In the genomic region with DNA sequence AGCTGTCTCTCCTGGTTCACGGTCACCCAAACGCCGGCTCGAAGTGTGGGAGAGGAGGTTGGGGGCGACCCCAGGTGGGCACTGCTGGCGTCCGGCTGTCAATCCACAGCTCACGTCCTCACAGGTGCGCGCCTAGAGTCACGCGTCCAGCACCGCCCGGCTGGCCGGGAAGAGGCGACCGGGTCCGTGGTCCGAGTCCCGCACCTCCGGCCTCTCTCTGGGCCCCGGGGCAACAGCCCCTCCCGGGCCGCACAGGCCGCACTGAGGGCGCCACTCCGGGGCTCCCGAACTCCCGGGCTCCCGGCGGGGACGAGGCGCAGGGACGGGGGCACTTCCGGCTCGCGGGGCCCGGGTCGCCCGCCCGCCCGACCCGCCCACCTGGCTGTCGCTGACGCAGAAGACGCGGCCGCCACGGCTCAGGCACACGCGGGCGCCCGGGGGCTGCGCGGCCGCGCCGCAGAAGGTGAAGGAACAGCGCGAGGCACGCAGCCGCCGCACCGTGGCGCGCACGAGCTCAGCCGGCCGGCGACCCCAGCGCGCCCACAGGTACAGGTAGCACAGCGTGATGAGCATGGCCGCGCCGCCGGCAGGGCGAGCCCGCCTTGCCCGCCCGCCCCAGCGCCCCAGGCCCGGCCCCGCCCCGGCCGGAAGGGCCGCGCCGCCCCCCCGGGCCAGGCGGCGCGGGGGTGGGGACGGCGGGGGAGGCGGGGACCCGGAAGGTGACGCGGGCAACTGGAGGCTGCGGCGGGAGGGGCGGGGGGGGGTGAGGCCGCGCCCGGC, we compare ENCODE assay signal across 1 cellular context.
TF ChIP-seq lines count a peak whose summit lies in the region.

A gene (minus strand): TSS at position 604 of the 780 bp plus-strand sequence. CDS start 31 bp downstream, at position 573.

TF ChIP-seq in K562, 482 proteins besides CTCF, POLR2A, EP300 and RAD21 (continued from another document and continues in another):
- TF ChIP-seq, protein P1, sequence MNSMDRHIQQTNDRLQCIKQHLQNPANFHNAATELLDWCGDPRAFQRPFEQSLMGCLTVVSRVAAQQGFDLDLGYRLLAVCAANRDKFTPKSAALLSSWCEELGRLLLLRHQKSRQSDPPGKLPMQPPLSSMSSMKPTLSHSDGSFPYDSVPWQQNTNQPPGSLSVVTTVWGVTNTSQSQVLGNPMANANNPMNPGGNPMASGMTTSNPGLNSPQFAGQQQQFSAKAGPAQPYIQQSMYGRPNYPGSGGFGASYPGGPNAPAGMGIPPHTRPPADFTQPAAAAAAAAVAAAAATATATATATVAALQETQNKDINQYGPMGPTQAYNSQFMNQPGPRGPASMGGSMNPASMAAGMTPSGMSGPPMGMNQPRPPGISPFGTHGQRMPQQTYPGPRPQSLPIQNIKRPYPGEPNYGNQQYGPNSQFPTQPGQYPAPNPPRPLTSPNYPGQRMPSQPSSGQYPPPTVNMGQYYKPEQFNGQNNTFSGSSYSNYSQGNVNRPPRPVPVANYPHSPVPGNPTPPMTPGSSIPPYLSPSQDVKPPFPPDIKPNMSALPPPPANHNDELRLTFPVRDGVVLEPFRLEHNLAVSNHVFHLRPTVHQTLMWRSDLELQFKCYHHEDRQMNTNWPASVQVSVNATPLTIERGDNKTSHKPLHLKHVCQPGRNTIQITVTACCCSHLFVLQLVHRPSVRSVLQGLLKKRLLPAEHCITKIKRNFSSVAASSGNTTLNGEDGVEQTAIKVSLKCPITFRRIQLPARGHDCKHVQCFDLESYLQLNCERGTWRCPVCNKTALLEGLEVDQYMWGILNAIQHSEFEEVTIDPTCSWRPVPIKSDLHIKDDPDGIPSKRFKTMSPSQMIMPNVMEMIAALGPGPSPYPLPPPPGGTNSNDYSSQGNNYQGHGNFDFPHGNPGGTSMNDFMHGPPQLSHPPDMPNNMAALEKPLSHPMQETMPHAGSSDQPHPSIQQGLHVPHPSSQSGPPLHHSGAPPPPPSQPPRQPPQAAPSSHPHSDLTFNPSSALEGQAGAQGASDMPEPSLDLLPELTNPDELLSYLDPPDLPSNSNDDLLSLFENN (IDR thresholded peaks at IDR 0.05; ENCODE audit: low read depth in 2 of 2, low read length in 2 of 2), result no peak; a peak in 1 of 4 replicates
- TF ChIP-seq, protein P2, sequence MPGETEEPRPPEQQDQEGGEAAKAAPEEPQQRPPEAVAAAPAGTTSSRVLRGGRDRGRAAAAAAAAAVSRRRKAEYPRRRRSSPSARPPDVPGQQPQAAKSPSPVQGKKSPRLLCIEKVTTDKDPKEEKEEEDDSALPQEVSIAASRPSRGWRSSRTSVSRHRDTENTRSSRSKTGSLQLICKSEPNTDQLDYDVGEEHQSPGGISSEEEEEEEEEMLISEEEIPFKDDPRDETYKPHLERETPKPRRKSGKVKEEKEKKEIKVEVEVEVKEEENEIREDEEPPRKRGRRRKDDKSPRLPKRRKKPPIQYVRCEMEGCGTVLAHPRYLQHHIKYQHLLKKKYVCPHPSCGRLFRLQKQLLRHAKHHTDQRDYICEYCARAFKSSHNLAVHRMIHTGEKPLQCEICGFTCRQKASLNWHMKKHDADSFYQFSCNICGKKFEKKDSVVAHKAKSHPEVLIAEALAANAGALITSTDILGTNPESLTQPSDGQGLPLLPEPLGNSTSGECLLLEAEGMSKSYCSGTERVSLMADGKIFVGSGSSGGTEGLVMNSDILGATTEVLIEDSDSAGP (CRISPR knock-in tag; IDR thresholded peaks at IDR 0.05), result no peak
- TF ChIP-seq ARID2 (IDR thresholded peaks at IDR 0.05) (no peak), RFX1 (IDR thresholded peaks at IDR 0.05) (no peak), SRSF9 (IDR thresholded peaks at IDR 0.05; ENCODE audit: borderline replicate concordance, low read depth, low read length) (no peak), PHF8 (IDR thresholded peaks at IDR 0.05; ENCODE audit: borderline replicate concordance, low read length) (peak; percentile 82; the same call in 1 of the 2 replicates), HOXB6 (CRISPR knock-in tag; IDR thresholded peaks at IDR 0.05; ENCODE audit: borderline replicate concordance) (no peak), EGR1 (conservative IDR thresholded peaks at IDR 0.05) (no peak), PPARD (CRISPR knock-in tag; IDR thresholded peaks at IDR 0.05) (no peak), TCF7 (IDR thresholded peaks at IDR 0.05; ENCODE audit: borderline replicate concordance) (no peak), HNRNPH1 (optimal IDR thresholded peaks at IDR 0.05; ENCODE audit: low read depth, low read length) (no peak), CEBPG (CRISPR knock-in tag; IDR thresholded peaks at IDR 0.05) (no peak), CEBPG (tag; conservative IDR thresholded peaks at IDR 0.05 in 1 of 2, IDR thresholded peaks at IDR 0.05 in 1 of 2) (no peak), PYGO2 (tag; IDR thresholded peaks at IDR 0.05) (no peak), NFE2 (IDR thresholded peaks at IDR 0.05; ENCODE audit: low read depth) (no peak), YBX1 (IDR thresholded peaks at IDR 0.05) (no peak), NFE2L1 (tag; IDR thresholded peaks at IDR 0.05; ENCODE audit: borderline replicate concordance, low read depth) (no peak), ZZZ3 (IDR thresholded peaks at IDR 0.05) (no peak), RAD51 (IDR thresholded peaks at IDR 0.05; ENCODE audit: borderline replicate concordance, low read depth) (no peak), ZNF785 (CRISPR knock-in tag; IDR thresholded peaks at IDR 0.05) (no peak), SRSF3 (IDR thresholded peaks at IDR 0.05; ENCODE audit: insufficient read depth, low read length) (0 out of 2 replicates have a peak, but pooled peaks have one; percentile 45), COPS2 (conservative IDR thresholded peaks at IDR 0.05) (no peak), MEF2D (tag; conservative IDR thresholded peaks at IDR 0.05; ENCODE audit: low read depth) (no peak; the same call in 1 of the 2 replicates), HLTF (IDR thresholded peaks at IDR 0.05) (no peak), ZNF551 (CRISPR knock-in tag; IDR thresholded peaks at IDR 0.05) (no peak), CHCHD3 (CRISPR knock-in tag; IDR thresholded peaks at IDR 0.05) (no peak), NCOA2 (IDR thresholded peaks at IDR 0.05; ENCODE audit: partially characterized antibody in 2 of 2) (no peak), HSF4 (CRISPR knock-in tag; IDR thresholded peaks at IDR 0.05; ENCODE audit: borderline replicate concordance) (no peak), MAZ (CRISPR knock-in tag; conservative IDR thresholded peaks at IDR 0.05 in 1 of 2, IDR thresholded peaks at IDR 0.05 in 1 of 2) (peak in 1 of 2 experiments; percentile 69; a peak in 2 of 4 replicates), NFYB (IDR thresholded peaks at IDR 0.05; ENCODE audit: extremely low read depth, insufficient read length) (no peak), ZNF282 (CRISPR knock-in tag; IDR thresholded peaks at IDR 0.05) (no peak), CBX3 (IDR thresholded peaks at IDR 0.05; ENCODE audit: borderline replicate concordance in 1 of 2, low read length in 2 of 2) (0 out of 3 replicates have a peak, but pooled peaks of 1 of the 2 experiments have one; percentile 2), ZFPM2 (CRISPR knock-in tag; IDR thresholded peaks at IDR 0.05) (0 out of 2 replicates have a peak, but pooled peaks have one; percentile 28), TBL1XR1 (IDR thresholded peaks at IDR 0.05; ENCODE audit: low read length in 2 of 2) (no peak), MCM7 (IDR thresholded peaks at IDR 0.05) (no peak), GATA2 (CRISPR knock-in tag; IDR thresholded peaks at IDR 0.05) (no peak), BRD4 (IDR thresholded peaks at IDR 0.05) (0 out of 2 replicates have a peak, but pooled peaks have one; percentile 58)
- TF ChIP-seq, protein P3, sequence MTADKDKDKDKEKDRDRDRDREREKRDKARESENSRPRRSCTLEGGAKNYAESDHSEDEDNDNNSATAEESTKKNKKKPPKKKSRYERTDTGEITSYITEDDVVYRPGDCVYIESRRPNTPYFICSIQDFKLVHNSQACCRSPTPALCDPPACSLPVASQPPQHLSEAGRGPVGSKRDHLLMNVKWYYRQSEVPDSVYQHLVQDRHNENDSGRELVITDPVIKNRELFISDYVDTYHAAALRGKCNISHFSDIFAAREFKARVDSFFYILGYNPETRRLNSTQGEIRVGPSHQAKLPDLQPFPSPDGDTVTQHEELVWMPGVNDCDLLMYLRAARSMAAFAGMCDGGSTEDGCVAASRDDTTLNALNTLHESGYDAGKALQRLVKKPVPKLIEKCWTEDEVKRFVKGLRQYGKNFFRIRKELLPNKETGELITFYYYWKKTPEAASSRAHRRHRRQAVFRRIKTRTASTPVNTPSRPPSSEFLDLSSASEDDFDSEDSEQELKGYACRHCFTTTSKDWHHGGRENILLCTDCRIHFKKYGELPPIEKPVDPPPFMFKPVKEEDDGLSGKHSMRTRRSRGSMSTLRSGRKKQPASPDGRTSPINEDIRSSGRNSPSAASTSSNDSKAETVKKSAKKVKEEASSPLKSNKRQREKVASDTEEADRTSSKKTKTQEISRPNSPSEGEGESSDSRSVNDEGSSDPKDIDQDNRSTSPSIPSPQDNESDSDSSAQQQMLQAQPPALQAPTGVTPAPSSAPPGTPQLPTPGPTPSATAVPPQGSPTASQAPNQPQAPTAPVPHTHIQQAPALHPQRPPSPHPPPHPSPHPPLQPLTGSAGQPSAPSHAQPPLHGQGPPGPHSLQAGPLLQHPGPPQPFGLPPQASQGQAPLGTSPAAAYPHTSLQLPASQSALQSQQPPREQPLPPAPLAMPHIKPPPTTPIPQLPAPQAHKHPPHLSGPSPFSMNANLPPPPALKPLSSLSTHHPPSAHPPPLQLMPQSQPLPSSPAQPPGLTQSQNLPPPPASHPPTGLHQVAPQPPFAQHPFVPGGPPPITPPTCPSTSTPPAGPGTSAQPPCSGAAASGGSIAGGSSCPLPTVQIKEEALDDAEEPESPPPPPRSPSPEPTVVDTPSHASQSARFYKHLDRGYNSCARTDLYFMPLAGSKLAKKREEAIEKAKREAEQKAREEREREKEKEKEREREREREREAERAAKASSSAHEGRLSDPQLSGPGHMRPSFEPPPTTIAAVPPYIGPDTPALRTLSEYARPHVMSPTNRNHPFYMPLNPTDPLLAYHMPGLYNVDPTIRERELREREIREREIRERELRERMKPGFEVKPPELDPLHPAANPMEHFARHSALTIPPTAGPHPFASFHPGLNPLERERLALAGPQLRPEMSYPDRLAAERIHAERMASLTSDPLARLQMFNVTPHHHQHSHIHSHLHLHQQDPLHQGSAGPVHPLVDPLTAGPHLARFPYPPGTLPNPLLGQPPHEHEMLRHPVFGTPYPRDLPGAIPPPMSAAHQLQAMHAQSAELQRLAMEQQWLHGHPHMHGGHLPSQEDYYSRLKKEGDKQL (CRISPR knock-in tag; IDR thresholded peaks at IDR 0.05; ENCODE audit: borderline replicate concordance), result no peak
- TF ChIP-seq, protein P4, sequence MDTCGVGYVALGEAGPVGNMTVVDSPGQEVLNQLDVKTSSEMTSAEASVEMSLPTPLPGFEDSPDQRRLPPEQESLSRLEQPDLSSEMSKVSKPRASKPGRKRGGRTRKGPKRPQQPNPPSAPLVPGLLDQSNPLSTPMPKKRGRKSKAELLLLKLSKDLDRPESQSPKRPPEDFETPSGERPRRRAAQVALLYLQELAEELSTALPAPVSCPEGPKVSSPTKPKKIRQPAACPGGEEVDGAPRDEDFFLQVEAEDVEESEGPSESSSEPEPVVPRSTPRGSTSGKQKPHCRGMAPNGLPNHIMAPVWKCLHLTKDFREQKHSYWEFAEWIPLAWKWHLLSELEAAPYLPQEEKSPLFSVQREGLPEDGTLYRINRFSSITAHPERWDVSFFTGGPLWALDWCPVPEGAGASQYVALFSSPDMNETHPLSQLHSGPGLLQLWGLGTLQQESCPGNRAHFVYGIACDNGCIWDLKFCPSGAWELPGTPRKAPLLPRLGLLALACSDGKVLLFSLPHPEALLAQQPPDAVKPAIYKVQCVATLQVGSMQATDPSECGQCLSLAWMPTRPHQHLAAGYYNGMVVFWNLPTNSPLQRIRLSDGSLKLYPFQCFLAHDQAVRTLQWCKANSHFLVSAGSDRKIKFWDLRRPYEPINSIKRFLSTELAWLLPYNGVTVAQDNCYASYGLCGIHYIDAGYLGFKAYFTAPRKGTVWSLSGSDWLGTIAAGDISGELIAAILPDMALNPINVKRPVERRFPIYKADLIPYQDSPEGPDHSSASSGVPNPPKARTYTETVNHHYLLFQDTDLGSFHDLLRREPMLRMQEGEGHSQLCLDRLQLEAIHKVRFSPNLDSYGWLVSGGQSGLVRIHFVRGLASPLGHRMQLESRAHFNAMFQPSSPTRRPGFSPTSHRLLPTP (IDR thresholded peaks at IDR 0.05; ENCODE audit: borderline replicate concordance, extremely low read depth, insufficient read length), result no peak
- TF ChIP-seq, protein P5, sequence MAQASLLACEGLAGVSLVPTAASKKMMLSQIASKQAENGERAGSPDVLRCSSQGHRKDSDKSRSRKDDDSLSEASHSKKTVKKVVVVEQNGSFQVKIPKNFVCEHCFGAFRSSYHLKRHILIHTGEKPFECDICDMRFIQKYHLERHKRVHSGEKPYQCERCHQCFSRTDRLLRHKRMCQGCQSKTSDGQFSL (CRISPR knock-in tag; IDR thresholded peaks at IDR 0.05), result no peak
- TF ChIP-seq, protein P5 (tag; IDR thresholded peaks at IDR 0.05), result peak in 1 of 2 experiments; percentile 97; a peak in 2 of 4 replicates
